ENCODE assay signal across 1 cellular context in genomic region chr5:34553544-34553943, GRCh38.
A peak's percentile ranks its signal among the peaks of the same experiment; 100 is the strongest.
TF ChIP-seq lines count a peak whose summit lies in the region.

No MANE protein-coding gene starts in this region.

TF ChIP-seq in K562, 482 proteins besides CTCF, POLR2A, EP300 and RAD21 (continued from another document and continues in another):
- TF ChIP-seq CREB5 (CRISPR knock-in tag; IDR thresholded peaks at IDR 0.05) (no peak), BRD4 (IDR thresholded peaks at IDR 0.05) (no peak), ZNF318 (IDR thresholded peaks at IDR 0.05; ENCODE audit: borderline replicate concordance in 1 of 2, low read depth in 1 of 2) (no peak), DEAF1 (CRISPR knock-in tag; IDR thresholded peaks at IDR 0.05) (no peak), ATF7 (IDR thresholded peaks at IDR 0.05) (no peak), PBX2 (CRISPR knock-in tag; IDR thresholded peaks at IDR 0.05; ENCODE audit: low read depth) (no peak), PBX2 (tag; conservative IDR thresholded peaks at IDR 0.05; ENCODE audit: low read depth) (peak; percentile 17; the same call in 1 of the 2 replicates), ZNF507 (tag; conservative IDR thresholded peaks at IDR 0.05) (no peak), E2F8 (IDR thresholded peaks at IDR 0.05; ENCODE audit: low read depth, partially characterized antibody) (no peak), MEF2D (tag; conservative IDR thresholded peaks at IDR 0.05; ENCODE audit: low read depth) (no peak), HINFP (tag; conservative IDR thresholded peaks at IDR 0.05; ENCODE audit: low read depth) (no peak), KLF13 (tag; IDR thresholded peaks at IDR 0.05; ENCODE audit: borderline replicate concordance, low read depth) (no peak), TEAD1 (CRISPR knock-in tag; IDR thresholded peaks at IDR 0.05) (no peak), ZNF274 (IDR thresholded peaks at IDR 0.05; ENCODE audit: borderline replicate concordance, low read depth, low read length) (no peak), ZFP36 (IDR thresholded peaks at IDR 0.05; ENCODE audit: low read depth, low read length, partially characterized antibody) (no peak), RBM17 (IDR thresholded peaks at IDR 0.05; ENCODE audit: borderline replicate concordance, low read depth, low read length) (no peak), NFXL1 (CRISPR knock-in tag; IDR thresholded peaks at IDR 0.05) (no peak), ZNF41 (CRISPR knock-in tag; conservative IDR thresholded peaks at IDR 0.05) (no peak), RBBP5 (IDR thresholded peaks at IDR 0.05; ENCODE audit: borderline replicate concordance, insufficient read depth, low read length, poor library complexity, severe bottlenecking) (no peak), FOXM1 (IDR thresholded peaks at IDR 0.05; ENCODE audit: low read depth) (peak; percentile 65; the same call in 1 of the 2 replicates), FOXM1 (CRISPR knock-in tag; IDR thresholded peaks at IDR 0.05; ENCODE audit: low read depth) (no peak), ZKSCAN3 (CRISPR knock-in tag; IDR thresholded peaks at IDR 0.05) (no peak), RFX7 (CRISPR knock-in tag; IDR thresholded peaks at IDR 0.05) (no peak), ZNF696 (CRISPR knock-in tag; conservative IDR thresholded peaks at IDR 0.05) (no peak)
- TF ChIP-seq, protein P1, sequence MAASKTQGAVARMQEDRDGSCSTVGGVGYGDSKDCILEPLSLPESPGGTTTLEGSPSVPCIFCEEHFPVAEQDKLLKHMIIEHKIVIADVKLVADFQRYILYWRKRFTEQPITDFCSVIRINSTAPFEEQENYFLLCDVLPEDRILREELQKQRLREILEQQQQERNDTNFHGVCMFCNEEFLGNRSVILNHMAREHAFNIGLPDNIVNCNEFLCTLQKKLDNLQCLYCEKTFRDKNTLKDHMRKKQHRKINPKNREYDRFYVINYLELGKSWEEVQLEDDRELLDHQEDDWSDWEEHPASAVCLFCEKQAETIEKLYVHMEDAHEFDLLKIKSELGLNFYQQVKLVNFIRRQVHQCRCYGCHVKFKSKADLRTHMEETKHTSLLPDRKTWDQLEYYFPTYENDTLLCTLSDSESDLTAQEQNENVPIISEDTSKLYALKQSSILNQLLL (CRISPR knock-in tag; IDR thresholded peaks at IDR 0.05; ENCODE audit: borderline replicate concordance) = no peak
- TF ChIP-seq, protein P2, sequence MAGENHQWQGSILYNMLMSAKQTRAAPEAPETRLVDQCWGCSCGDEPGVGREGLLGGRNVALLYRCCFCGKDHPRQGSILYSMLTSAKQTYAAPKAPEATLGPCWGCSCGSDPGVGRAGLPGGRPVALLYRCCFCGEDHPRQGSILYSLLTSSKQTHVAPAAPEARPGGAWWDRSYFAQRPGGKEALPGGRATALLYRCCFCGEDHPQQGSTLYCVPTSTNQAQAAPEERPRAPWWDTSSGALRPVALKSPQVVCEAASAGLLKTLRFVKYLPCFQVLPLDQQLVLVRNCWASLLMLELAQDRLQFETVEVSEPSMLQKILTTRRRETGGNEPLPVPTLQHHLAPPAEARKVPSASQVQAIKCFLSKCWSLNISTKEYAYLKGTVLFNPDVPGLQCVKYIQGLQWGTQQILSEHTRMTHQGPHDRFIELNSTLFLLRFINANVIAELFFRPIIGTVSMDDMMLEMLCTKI (IDR thresholded peaks at IDR 0.05; ENCODE audit: partially characterized antibody) = no peak
